In the genomic region with DNA sequence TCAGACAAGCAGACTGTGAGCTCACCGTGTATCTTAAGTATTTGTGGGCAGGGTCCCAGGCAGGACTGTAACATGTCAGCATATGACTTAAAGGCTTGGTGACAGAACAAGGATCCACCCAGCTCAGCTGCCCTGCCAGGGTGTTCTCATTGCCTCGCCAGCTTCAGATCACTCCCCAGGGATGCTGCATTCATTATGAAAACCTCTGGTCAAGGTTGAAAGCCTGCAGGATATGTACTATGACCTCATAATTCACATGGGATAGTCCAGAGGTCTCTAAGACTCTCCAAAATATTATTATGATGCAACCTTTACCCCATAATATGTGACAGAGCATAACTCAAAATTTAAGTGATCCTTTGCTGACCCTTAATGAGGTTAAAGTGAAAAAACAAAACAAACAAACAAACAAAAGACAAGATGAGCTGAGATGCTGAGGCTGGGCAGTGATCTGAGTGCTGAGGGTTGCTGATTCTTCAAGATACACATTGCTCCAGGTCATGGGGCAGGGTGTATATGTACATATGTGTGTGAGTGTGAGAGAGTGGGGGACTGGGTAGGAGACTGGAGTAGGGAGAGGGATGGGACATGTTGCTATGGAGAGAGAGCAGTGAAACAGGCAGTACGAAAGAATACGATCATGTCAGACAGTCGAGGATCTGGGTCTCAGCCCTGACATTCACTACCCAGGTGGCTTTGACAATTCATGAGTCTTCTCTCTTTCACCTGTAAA, we compare ENCODE assay signal across 10 cellular contexts.
A peak's percentile ranks its signal among the peaks of the same experiment; 100 is the strongest.
DNase-seq lines count a peak whose midpoint lies in the region; ATAC-seq, FAIRE-seq and TF ChIP-seq lines count a peak whose summit lies in the region.
"Had no signal": no experiment of that assay in that cellular context is flagged by ENCODE, and none has a peak within 500 bp of the region (broad histone marks: within the 10 kb centered on the region; RNA-seq: fewer than 3 reads in every experiment).

No MANE protein-coding gene starts in this region.

- H3K27me3 Mint-ChIP-seq in astrocyte (ENCODE audit: low read depth, unreplicated experiment), result no peaks in the 10 kb centered on the region
- H3K27me3 Mint-ChIP-seq in naive B cell, result no peaks in the 10 kb centered on the region
- peaks cover 0 to 37% (median 6%) of the 10 kb centered on the region in 5 donors for H3K27me3 Mint-ChIP-seq in naive thymus-derived CD8-positive, alpha-beta T cell

- H3K27ac Mint-ChIP-seq in astrocyte (ENCODE audit: unreplicated experiment), result peak overlapping the region; percentile 91
- H3K27ac Mint-ChIP-seq in naive B cell, result peak overlapping the region in 5 of 6 donors; percentile 1 to 80 (median 38)
- H3K27ac Mint-ChIP-seq in naive thymus-derived CD8-positive, alpha-beta T cell, result peak overlapping the region in 3 of 10 donors; percentile 72 to 78 (median 78)
- H3K27ac Mint-ChIP-seq: nephron had no signal

- no peaks in the 10 kb centered on the region for H3K36me3 ChIP-seq in astrocyte (ENCODE audit: insufficient read depth, low read length)
- H3K36me3 ChIP-seq: upper lobe of left lung had no signal

- no peak overlapping the region for H3K4me3 ChIP-seq in astrocyte (ENCODE audit: insufficient read depth, low read depth, low read length)
- H3K4me3 ChIP-seq: upper lobe of left lung had no signal

- H3K4me1 ChIP-seq in astrocyte (ENCODE audit: insufficient read depth, low read length), result peaks cover 12% of the 10 kb centered on the region

- peaks cover 20% of the 10 kb centered on the region for H3K4me1 Mint-ChIP-seq in astrocyte (ENCODE audit: low read depth, unreplicated experiment)
- H3K4me1 Mint-ChIP-seq in naive B cell, result peaks cover 27 to 45% (median 41%) of the 10 kb centered on the region in 3 donors
- H3K4me1 Mint-ChIP-seq in naive thymus-derived CD8-positive, alpha-beta T cell, result peaks cover 7 to 37% (median 15%) of the 10 kb centered on the region in 4 donors
- H3K4me1 Mint-ChIP-seq: nephron had no signal

- H3K4me3 Mint-ChIP-seq in astrocyte (ENCODE audit: unreplicated experiment) (no peak overlapping the region), naive B cell (no peak overlapping the region)
- no peak overlapping the region for H3K4me3 Mint-ChIP-seq in naive thymus-derived CD8-positive, alpha-beta T cell
- H3K4me3 Mint-ChIP-seq: nephron had no signal

- peak overlapping the region; percentile 13 for H3K27ac ChIP-seq in astrocyte (ENCODE audit: low read depth, low read length)

- H3K9ac ChIP-seq in astrocyte (ENCODE audit: low read length), result no peak overlapping the region

- no peaks in the 10 kb centered on the region for H3K9me3 ChIP-seq in astrocyte (ENCODE audit: insufficient read depth, low read depth, low read length)
- H3K9me3 ChIP-seq: upper lobe of left lung had no signal

- H2AFZ ChIP-seq in astrocyte (ENCODE audit: low read depth, low read length), result no peak overlapping the region

- H3K9me3 Mint-ChIP-seq in astrocyte (ENCODE audit: unreplicated experiment) (peaks cover 2% of the 10 kb centered on the region), naive B cell (no peaks in the 10 kb centered on the region)
- no peaks in the 10 kb centered on the region for H3K9me3 Mint-ChIP-seq in naive thymus-derived CD8-positive, alpha-beta T cell
- H3K9me3 Mint-ChIP-seq: nephron had no signal

- ATAC-seq in GM18868 (IDR thresholded peaks at IDR 0.05; ENCODE audit: unreplicated experiment) (peak; percentile 41), HG02885 (IDR thresholded peaks at IDR 0.05; ENCODE audit: poor library complexity, unreplicated experiment) (peak; percentile 41), naive B cell (ENCODE audit: low read depth in 2 of 2) (peak; percentile 45 to 58)
- ATAC-seq in naive thymus-derived CD8-positive, alpha-beta T cell, result no peak

- H4K20me1 ChIP-seq in astrocyte (ENCODE audit: insufficient read depth, low read length), result no peaks in the 10 kb centered on the region

- H3K4me2 ChIP-seq in astrocyte (ENCODE audit: low read length), result no peak overlapping the region

- FAIRE-seq in astrocyte (lab: Jason Lieb, UNC), result no peak

- no peak for TF ChIP-seq CTCF in astrocyte (IDR thresholded peaks at IDR 0.05; ENCODE audit: insufficient read depth, low read depth, low read length)

- H3K79me2 ChIP-seq in astrocyte (ENCODE audit: insufficient read depth, low read length), result no peaks in the 10 kb centered on the region

- H3K36me3 Mint-ChIP-seq in astrocyte (ENCODE audit: low read depth, unreplicated experiment), result no peaks in the 10 kb centered on the region
- no peaks in the 10 kb centered on the region for H3K36me3 Mint-ChIP-seq in naive B cell
- peaks cover 0 to 3% (median 0%) of the 10 kb centered on the region in 3 donors for H3K36me3 Mint-ChIP-seq in naive thymus-derived CD8-positive, alpha-beta T cell

- POLR2A ChIA-PET in naive thymus-derived CD8-positive, alpha-beta T cell (lab: Charles Lee), result no interaction called here

- DNase-seq in astrocyte (ENCODE audit: low read depth) (no peak), naive B cell (peak; percentile 7), NCI-H2107 treated with DMSO at 0.1 percent for 48 hours (lab: John Stamatoyannopoulos, UW; ENCODE audit: unreplicated experiment) (no peak), SIG-M5 treated with dmso at 0.1 percent for 504 hours (lab: John Stamatoyannopoulos, UW; ENCODE audit: unreplicated experiment) (no peak), cerebellum (ENCODE audit: low spot score) (no peak)
- no peak for DNase-seq in naive thymus-derived CD8-positive, alpha-beta T cell

- H3K27me3 ChIP-seq in astrocyte (ENCODE audit: insufficient read depth, low read length), result no peaks in the 10 kb centered on the region
- H3K27me3 ChIP-seq: upper lobe of left lung had no signal

Comparison
In these comparisons a context has a peak if more than half of its experiments do, and no peak if none do; other contexts are left out.
1. ATAC-seq: peak in GM18868 (single experiment), HG02885 (single experiment) and naive B cell (2 of 2); none in naive thymus-derived CD8-positive, alpha-beta T cell (0 of 2).